Comparison of ENCODE assay signal across 5 cellular contexts in genomic region chr14:102251161-102251560, GRCh38.
"Had no signal": no experiment of that assay in that cellular context is flagged by ENCODE, and none has a peak within 500 bp of the region (broad histone marks: within the 10 kb centered on the region; RNA-seq: fewer than 3 reads in every experiment).

No MANE protein-coding gene starts in this region.

- H3K9me3 Mint-ChIP-seq: H9 had no signal

- H3K4me3 Mint-ChIP-seq: H9 had no signal

- DNase-seq: GM23248, GOT3, H9, HCEC 1CT, IMR-90 had no signal

- H3K27ac Mint-ChIP-seq: H9 had no signal

- H3K27ac ChIP-seq: GM23248 had no signal

- H3K9ac ChIP-seq: GM23248 had no signal

- H2AFZ ChIP-seq: GM23248 had no signal

- H3K4me3 ChIP-seq: GM23248 had no signal
